In genomic region chr11:70311616-70312015, GRCh38 we compare ENCODE assay signal across 20 cellular contexts. TPM values are rescaled to one million over a fixed set of nuclear protein-coding genes. Genes with fewer than 3 reads are reported as not detected.
A peak's percentile ranks its signal among the peaks of the same experiment; 100 is the strongest.
DNase-seq lines count a peak whose midpoint lies in the region; ATAC-seq and TF ChIP-seq lines count a peak whose summit lies in the region.
"Had no signal": no experiment of that assay in that cellular context is flagged by ENCODE, and none has a peak within 500 bp of the region (broad histone marks: within the 10 kb centered on the region; RNA-seq: fewer than 3 reads in every experiment).

No MANE protein-coding gene starts in this region.

- TF ChIP-seq CTCF in C4-2B (conservative IDR thresholded peaks at IDR 0.05) (no peak), WTC11 (IDR thresholded peaks at IDR 0.05) (no peak)

- no peak overlapping the region for H4K8ac ChIP-seq in mesenchymal stem cell (ENCODE audit: low read length)

- H2BK120ac ChIP-seq in mesenchymal stem cell (ENCODE audit: low read depth, low read length), result no peak overlapping the region

- H4K91ac ChIP-seq in mesenchymal stem cell (ENCODE audit: low read length), result no peak overlapping the region

- H3K9ac ChIP-seq in mesenchymal stem cell (ENCODE audit: low read length), result no peak overlapping the region

- peaks cover 3 to 18% of the 10 kb centered on the region in 2 experiments for H3K36me3 ChIP-seq in mesenchymal stem cell (ENCODE audit: control insufficient read depth in 1 of 2, insufficient read depth in 2 of 2, low read depth in 1 of 2, low read length in 2 of 2)

- peak overlapping the region; percentile 1; the same call in 1 of the 2 replicates for H3K27ac ChIP-seq in C4-2B
- no peak overlapping the region for H3K27ac ChIP-seq in mesenchymal stem cell (ENCODE audit: low read length, poor library complexity, severe bottlenecking)
- H3K27ac ChIP-seq: PC-9, RWPE1 had no signal

- no peak overlapping the region for H3K4me3 ChIP-seq in mesenchymal stem cell (ENCODE audit: insufficient read depth in 1 of 2, low read depth in 1 of 2, low read length in 2 of 2)
- H3K4me3 ChIP-seq: PC-9 had no signal

- peaks cover 48% of the 10 kb centered on the region for H3K4me1 Mint-ChIP-seq in WTC11
- peaks cover 9% of the 10 kb centered on the region for H3K4me1 Mint-ChIP-seq in activated CD8-positive, alpha-beta memory T cell treated with anti-CD3 and anti-CD28 coated beads, Interleukin-2, amount 10 ng/mL, durations not matched to agents 7 days and 5 days
- H3K4me1 Mint-ChIP-seq in T-helper 2 cell treated with Interferon-gamma antibody and Interleukin-4, amounts not matched to agents 5 μg/mL and 100 μg/mL, for 36 hours (ENCODE audit: low read depth), result no peaks in the 10 kb centered on the region

- CTCF ChIA-PET in WTC11 (lab: Charles Lee), result interaction anchor here (0.6 to 2.0 kb wide), 5 partner anchors 8 to 872 kb away, joined by 3 to 6 read pairs (median 5); no protein-coding TSS in a partner anchor
- CTCF ChIA-PET in activated CD8-positive, alpha-beta memory T cell treated with anti-CD3 and anti-CD28 coated beads, Interleukin-2, amount 10 ng/mL, durations not matched to agents 7 days and 5 days (lab: Charles Lee), result no interaction called here

- no peak overlapping the region for H2BK5ac ChIP-seq in mesenchymal stem cell (ENCODE audit: low read depth, low read length, poor library complexity, severe bottlenecking)

- in situ Hi-C loops in Caki2 (cut with HindIII; ENCODE audit: low pct_unique_long_range_greater_than_20kb, low sequenced_read_pairs), result no loop called here

- POLR2A ChIA-PET in WTC11 (lab: Charles Lee), result interaction anchor here (0.6 kb wide), 1 partner anchor 40 kb away, joined by 5 read pairs; no protein-coding TSS in a partner anchor

- no peak overlapping the region for H3K4ac ChIP-seq in mesenchymal stem cell (ENCODE audit: low read depth in 1 of 2, low read length in 2 of 2)

- no peak overlapping the region for H3K4me2 ChIP-seq in mesenchymal stem cell (ENCODE audit: low read length, poor library complexity, severe bottlenecking)
- H3K4me2 ChIP-seq: PC-9 had no signal

- no peak overlapping the region for H3K18ac ChIP-seq in mesenchymal stem cell (ENCODE audit: low read depth in 1 of 2, low read length in 2 of 2)

- no peaks in the 10 kb centered on the region for H3K9me3 ChIP-seq in mesenchymal stem cell (ENCODE audit: control insufficient read depth, low read length)

- peaks cover 23% of the 10 kb centered on the region for H3K36me3 Mint-ChIP-seq in WTC11
- H3K36me3 Mint-ChIP-seq in activated CD8-positive, alpha-beta memory T cell treated with anti-CD3 and anti-CD28 coated beads, Interleukin-2, amount 10 ng/mL, durations not matched to agents 7 days and 5 days, result peaks cover 14% of the 10 kb centered on the region
- peaks cover 8% of the 10 kb centered on the region for H3K36me3 Mint-ChIP-seq in T-helper 2 cell treated with Interferon-gamma antibody and Interleukin-4, amounts not matched to agents 5 μg/mL and 100 μg/mL, for 36 hours (ENCODE audit: low read depth)

- peaks cover 23% of the 10 kb centered on the region for H3K4me1 ChIP-seq in mesenchymal stem cell (ENCODE audit: control insufficient read depth, insufficient read depth, low read depth, low read length)

- H3K14ac ChIP-seq in mesenchymal stem cell (ENCODE audit: low read length in 2 of 2), result no peak overlapping the region

- peak overlapping the region; percentile 41 for H3K4me3 Mint-ChIP-seq in WTC11
- no peak overlapping the region for H3K4me3 Mint-ChIP-seq in activated CD8-positive, alpha-beta memory T cell treated with anti-CD3 and anti-CD28 coated beads, Interleukin-2, amount 10 ng/mL, durations not matched to agents 7 days and 5 days
- H3K4me3 Mint-ChIP-seq in T-helper 2 cell treated with Interferon-gamma antibody and Interleukin-4, amounts not matched to agents 5 μg/mL and 100 μg/mL, for 36 hours, result no peak overlapping the region

- H3K27me3 ChIP-seq in mesenchymal stem cell (ENCODE audit: control insufficient read depth in 1 of 2, insufficient read depth in 1 of 2, low read length in 2 of 2), result no peaks in the 10 kb centered on the region

- H3K23ac ChIP-seq in mesenchymal stem cell (ENCODE audit: low read length in 2 of 2), result no peak overlapping the region

- H3K27me3 Mint-ChIP-seq in WTC11 (ENCODE audit: low read depth), result no peaks in the 10 kb centered on the region
- H3K27me3 Mint-ChIP-seq in activated CD8-positive, alpha-beta memory T cell treated with anti-CD3 and anti-CD28 coated beads, Interleukin-2, amount 10 ng/mL, durations not matched to agents 7 days and 5 days, result no peaks in the 10 kb centered on the region
- no peaks in the 10 kb centered on the region for H3K27me3 Mint-ChIP-seq in T-helper 2 cell treated with Interferon-gamma antibody and Interleukin-4, amounts not matched to agents 5 μg/mL and 100 μg/mL, for 36 hours (ENCODE audit: low read depth)

- H2BK15ac ChIP-seq in mesenchymal stem cell (ENCODE audit: low read depth, poor library complexity, severe bottlenecking), result no peak overlapping the region

- H3K9me3 Mint-ChIP-seq in WTC11, result no peaks in the 10 kb centered on the region
- H3K9me3 Mint-ChIP-seq in activated CD8-positive, alpha-beta memory T cell treated with anti-CD3 and anti-CD28 coated beads, Interleukin-2, amount 10 ng/mL, durations not matched to agents 7 days and 5 days (ENCODE audit: low read depth), result no peaks in the 10 kb centered on the region
- no peaks in the 10 kb centered on the region for H3K9me3 Mint-ChIP-seq in T-helper 2 cell treated with Interferon-gamma antibody and Interleukin-4, amounts not matched to agents 5 μg/mL and 100 μg/mL, for 36 hours

- peak overlapping the region; percentile 23 for H2AK5ac ChIP-seq in mesenchymal stem cell (ENCODE audit: low read length, severe bottlenecking)

- DNase-seq in Caki2 (ENCODE audit: low read depth) (peak; percentile 21), WTC11 (ENCODE audit: low spot score) (no peak), mesenchymal stem cell (no peak), epidermal melanocyte (ENCODE audit: insufficient read length, low spot score) (no peak)
- DNase-seq in activated CD8-positive, alpha-beta memory T cell treated with anti-CD3 and anti-CD28 coated beads, Interleukin-2, amount 10 ng/mL, durations not matched to agents 7 days and 5 days, result no peak
- DNase-seq in T-helper 2 cell treated with Interferon-gamma antibody and Interleukin-4, amounts not matched to agents 5 μg/mL and 100 μg/mL, for 36 hours (ENCODE audit: low spot score), result no peak
- DNase-seq: ACHN, C1 segment of cervical spinal cord, GF-D8, Karpas-422, NCI-H1417 treated with DMSO at 0.1 percent for 48 hours, NCI-H187 treated with DMSO at 0.1 percent for 48 hours, NCI-H345, NCI-H524 treated with DMSO at 0.1 percent for 48 hours, PC-9, SIG-M5 had no signal

- H2BK12ac ChIP-seq in mesenchymal stem cell (ENCODE audit: low read length in 2 of 2), result no peak overlapping the region

- H3K27ac Mint-ChIP-seq in WTC11, result peak overlapping the region; percentile 99
- H3K27ac Mint-ChIP-seq in activated CD8-positive, alpha-beta memory T cell treated with anti-CD3 and anti-CD28 coated beads, Interleukin-2, amount 10 ng/mL, durations not matched to agents 7 days and 5 days, result no peak overlapping the region
- no peak overlapping the region for H3K27ac Mint-ChIP-seq in T-helper 2 cell treated with Interferon-gamma antibody and Interleukin-4, amounts not matched to agents 5 μg/mL and 100 μg/mL, for 36 hours

- 98% methylated on average over 3 of the region's 4 CpGs for WGBS in mesenchymal stem cell

- ATAC-seq in WTC11, result no peak
- ATAC-seq in activated CD8-positive, alpha-beta memory T cell treated with anti-CD3 and anti-CD28 coated beads, Interleukin-2, amount 10 ng/mL, durations not matched to agents 7 days and 5 days, result no peak
- ATAC-seq: HCT116, SK-N-SH treated with all-trans-retinoic acid at 6 μM for 48 hours had no signal

- H2AFZ ChIP-seq in mesenchymal stem cell (ENCODE audit: low read depth, low read length), result no peak overlapping the region
- H2AFZ ChIP-seq: PC-9 had no signal

- H3K79me1 ChIP-seq in mesenchymal stem cell (replicated peaks; ENCODE audit: low read length, poor library complexity, severe bottlenecking), result peaks cover 28% of the 10 kb centered on the region

TF ChIP-seq in WTC11, 78 proteins besides CTCF, POLR2A, EP300 and RAD21 (continues in another document):
- no peak for TF ChIP-seq ZNF532 (CRISPR knock-in tag; IDR thresholded peaks at IDR 0.05; ENCODE audit: borderline replicate concordance)

RNA-seq across cellular contexts. Expression of gene PPFIA1, which starts 41.1 kb away (rescaled TPM):
- total RNA-seq in Caki2 (2014; rRNA removed; shearing (Covaris generic); ENCODE audit: low replicate concordance), result 20.5 and 30.0 TPM in 2 replicates
- total RNA-seq in WTC11 (2021), result 62.2 to 75.1 TPM (median 64.1 TPM) in 3 replicates
- polyA plus RNA-seq in mesenchymal stem cell (2013, experiment 1 of 2), result 25.2 TPM
- 25.0 TPM for polyA plus RNA-seq in mesenchymal stem cell (2013, experiment 2 of 2)
- total RNA-seq in activated CD8-positive, alpha-beta memory T cell treated with anti-CD3 and anti-CD28 coated beads, Interleukin-2, amount 10 ng/mL, durations not matched to agents 7 days and 5 days, result 10 to 100 TPM; 35.7 to 38.7 TPM
